Comparison of ENCODE assay signal across 1 cellular context in genomic region chr4:157075401-157075800, GRCh38.
TF ChIP-seq lines count a peak whose summit lies in the region.

No MANE protein-coding gene starts in this region.

TF ChIP-seq in IMR-90, 13 proteins besides CTCF, POLR2A, EP300 and RAD21:
- TF ChIP-seq USF2 (IDR thresholded peaks at IDR 0.05; ENCODE audit: low read depth, low read length) (no peak), FOS (IDR thresholded peaks at IDR 0.05; ENCODE audit: low read depth, low read length) (no peak), MAZ (IDR thresholded peaks at IDR 0.05; ENCODE audit: borderline replicate concordance, low read depth, low read length) (no peak), ELK1 (IDR thresholded peaks at IDR 0.05; ENCODE audit: borderline replicate concordance, low read depth, low read length) (no peak), RCOR1 (IDR thresholded peaks at IDR 0.05; ENCODE audit: insufficient replicate concordance, low read length) (no peak), SMC3 (IDR thresholded peaks at IDR 0.05; ENCODE audit: low read depth, low read length) (no peak), CHD1 (IDR thresholded peaks at IDR 0.05; ENCODE audit: low read depth, low read length) (no peak)
